8 cellular contexts compared by ENCODE assay signal in the genomic region with DNA sequence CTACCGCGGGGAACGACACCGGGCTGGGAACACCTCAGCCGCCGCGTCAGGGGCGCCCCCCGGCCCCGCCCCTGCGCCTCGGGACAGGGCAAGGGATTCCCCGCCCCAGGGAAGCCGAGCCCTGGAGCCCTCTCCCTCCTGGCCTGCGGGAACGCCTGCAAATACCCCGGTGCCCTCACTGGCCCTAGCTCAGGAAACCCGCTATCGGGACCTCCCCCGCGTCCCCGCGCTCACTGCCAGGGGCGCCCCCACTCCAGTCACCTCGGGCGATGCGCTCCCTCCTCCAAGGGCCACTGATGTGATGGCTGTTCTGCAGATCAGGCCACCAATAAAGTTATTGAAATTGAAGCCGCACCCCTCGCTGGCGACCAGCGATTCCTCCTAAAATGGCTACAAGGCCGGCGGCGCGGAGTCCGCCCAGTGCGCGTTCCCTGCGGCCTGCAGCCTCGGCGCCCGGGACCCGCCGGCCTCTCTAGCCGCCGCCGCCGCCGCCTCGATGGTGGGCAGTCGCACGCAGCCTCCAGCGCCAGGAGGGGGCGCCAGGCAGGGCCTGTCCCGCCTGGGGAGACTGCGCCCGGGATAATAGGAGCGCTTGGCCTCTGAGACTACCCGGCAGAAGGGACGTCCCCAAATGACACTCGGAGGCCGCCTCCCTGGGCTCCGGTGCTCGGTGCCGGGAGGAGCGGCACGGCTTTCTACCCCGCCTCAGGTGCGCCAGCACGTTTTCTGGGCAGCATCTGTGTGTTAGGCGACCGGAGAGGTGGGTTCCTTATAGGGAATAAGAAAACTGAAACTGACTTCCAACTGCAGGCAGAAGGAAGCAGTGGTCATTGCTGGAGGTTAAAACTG. TPM values are rescaled to one million over a fixed set of nuclear protein-coding genes. Genes with fewer than 3 reads are reported as not detected.
DNase-seq lines count a peak whose midpoint lies in the region; ATAC-seq and TF ChIP-seq lines count a peak whose summit lies in the region.

A gene with protein sequence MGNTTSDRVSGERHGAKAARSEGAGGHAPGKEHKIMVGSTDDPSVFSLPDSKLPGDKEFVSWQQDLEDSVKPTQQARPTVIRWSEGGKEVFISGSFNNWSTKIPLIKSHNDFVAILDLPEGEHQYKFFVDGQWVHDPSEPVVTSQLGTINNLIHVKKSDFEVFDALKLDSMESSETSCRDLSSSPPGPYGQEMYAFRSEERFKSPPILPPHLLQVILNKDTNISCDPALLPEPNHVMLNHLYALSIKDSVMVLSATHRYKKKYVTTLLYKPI (minus strand): TSS at position 303 of the 849 bp plus-strand sequence. CDS start 326 bp downstream, outside the sequence.

- H3K9me3 Mint-ChIP-seq in activated CD4-positive, alpha-beta T cell treated with anti-CD3 and anti-CD28 coated beads, Interleukin-2, amount 10 ng/mL, durations not matched to agents 7 days and 5 days: peaks cover 2% of the 10 kb centered on the region

- DNase-seq in NCI-H524 (lab: John Stamatoyannopoulos, UW) (peak; percentile 84 to 94), cortex of kidney (lab: John Stamatoyannopoulos, UW) (peak; percentile 77), left lobe of liver (ENCODE audit: low spot score) (peak; percentile 97)
- peak; percentile 86 for DNase-seq in activated CD4-positive, alpha-beta T cell treated with anti-CD3 and anti-CD28 coated beads, Interleukin-2, amount 10 ng/mL, durations not matched to agents 7 days and 5 days
- DNase-seq in stimulated activated CD4-positive, alpha-beta T cell treated with anti-CD3 and anti-CD28 coated beads, Interleukin-2, amount 100 ng/mL, for 24 hours: peak; percentile 88 to 93

- peaks cover 2% of the 10 kb centered on the region for H3K27me3 Mint-ChIP-seq in activated CD4-positive, alpha-beta T cell treated with anti-CD3 and anti-CD28 coated beads, Interleukin-2, amount 10 ng/mL, durations not matched to agents 7 days and 5 days

- H3K27ac Mint-ChIP-seq in activated CD4-positive, alpha-beta T cell treated with anti-CD3 and anti-CD28 coated beads, Interleukin-2, amount 10 ng/mL, durations not matched to agents 7 days and 5 days: peak within 1 kb of the TSS; percentile 98

- H3K4me3 Mint-ChIP-seq in activated CD4-positive, alpha-beta T cell treated with anti-CD3 and anti-CD28 coated beads, Interleukin-2, amount 10 ng/mL, durations not matched to agents 7 days and 5 days: peak within 1 kb of the TSS; percentile 93

- POLR2A ChIA-PET in activated CD4-positive, alpha-beta T cell treated with anti-CD3 and anti-CD28 coated beads, Interleukin-2, amount 10 ng/mL, durations not matched to agents 7 days and 5 days (lab: Charles Lee): no interaction called here

- peak within 1 kb of the TSS; percentile 90 for H3K27ac ChIP-seq in C4-2B

- CTCF ChIA-PET in activated CD4-positive, alpha-beta T cell treated with anti-CD3 and anti-CD28 coated beads, Interleukin-2, amount 10 ng/mL, durations not matched to agents 7 days and 5 days (lab: Charles Lee): interaction anchor here (0.7 to 1.9 kb wide), 5 partner anchors 10 to 70 kb away, joined by 3 to 28 read pairs (median 3); a partner anchor contains a TSS

- H3K36me3 Mint-ChIP-seq in activated CD4-positive, alpha-beta T cell treated with anti-CD3 and anti-CD28 coated beads, Interleukin-2, amount 10 ng/mL, durations not matched to agents 7 days and 5 days (ENCODE audit: low read depth): peaks cover 27% of the 10 kb centered on the region

- ATAC-seq in GM19324 (IDR thresholded peaks at IDR 0.05; ENCODE audit: low FRiP score, unreplicated experiment) (peak; percentile 92), HG03460 (IDR thresholded peaks at IDR 0.05; ENCODE audit: unreplicated experiment) (peak; percentile 82), left lobe of liver (peak; percentile 89)

- peaks cover 40% of the 10 kb centered on the region for H3K4me1 Mint-ChIP-seq in activated CD4-positive, alpha-beta T cell treated with anti-CD3 and anti-CD28 coated beads, Interleukin-2, amount 10 ng/mL, durations not matched to agents 7 days and 5 days

- peak; percentile 99 for TF ChIP-seq CTCF in C4-2B (conservative IDR thresholded peaks at IDR 0.05)

RNA-seq across cellular contexts. Expression of the gene that starts here (rescaled TPM):
- 10 to 100 TPM in 1 of 2 experiments, 1 to 10 TPM in 1; 9.7 to 10.3 TPM for total RNA-seq in activated CD4-positive, alpha-beta T cell treated with anti-CD3 and anti-CD28 coated beads, Interleukin-2, amount 10 ng/mL, durations not matched to agents 7 days and 5 days
- total RNA-seq in left lobe of liver: 35.3 TPM

Comparison
In these comparisons a context has a peak if more than half of its experiments do, and no peak if none do; other contexts are left out.
1. Peak in every context shown above with its lines: DNase-seq, ATAC-seq and H3K27ac ChIP-seq.